26 cellular contexts compared by ENCODE assay signal in the genomic region with DNA sequence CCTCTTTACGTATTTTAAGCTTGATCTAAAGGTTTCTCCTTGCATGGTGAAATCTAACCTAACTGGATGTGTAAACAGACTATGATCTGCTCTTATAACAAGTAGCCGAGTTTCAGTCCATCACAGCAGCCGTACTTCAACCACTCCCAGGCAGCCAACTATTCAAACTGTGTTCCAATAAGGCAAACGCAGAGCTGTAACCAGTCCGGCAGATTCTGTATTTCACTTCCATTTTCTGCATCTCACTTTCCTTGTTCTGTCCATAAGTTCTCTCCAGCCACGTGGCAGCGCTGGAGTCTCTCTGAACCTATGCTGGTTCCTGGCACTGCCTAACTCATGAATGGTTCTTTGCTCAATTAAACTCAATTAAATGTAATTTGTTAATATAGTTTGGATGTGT.
DNase-seq lines count a peak whose midpoint lies in the region; ATAC-seq, FAIRE-seq and TF ChIP-seq lines count a peak whose summit lies in the region.
"Had no signal": no experiment of that assay in that cellular context is flagged by ENCODE, and none has a peak within 500 bp of the region (broad histone marks: within the 10 kb centered on the region; RNA-seq: fewer than 3 reads in every experiment).

No MANE protein-coding gene starts in this region.

- H3K4me1 Mint-ChIP-seq in T-helper 17 cell, result no peaks in the 10 kb centered on the region
- H3K4me1 Mint-ChIP-seq in neural progenitor cell, result peaks cover 14% of the 10 kb centered on the region
- H3K4me1 Mint-ChIP-seq: CD14-positive monocyte; CD8-positive, alpha-beta memory T cell had no signal

- no peak for TF ChIP-seq RAD21 in HepG2 (CRISPR knock-in tag; IDR thresholded peaks at IDR 0.05)

- H3K27me3 ChIP-seq in HepG2 (ENCODE audit: control insufficient read depth in 1 of 2, insufficient read depth in 2 of 2, low read length in 2 of 2) (no peaks in the 10 kb centered on the region), right lobe of liver (no peaks in the 10 kb centered on the region), neural progenitor cell (no peaks in the 10 kb centered on the region)
- H3K27me3 ChIP-seq: BE2C; BLaER1 treated with 17β-estradiol and CSF1 and Interleukin-3, amounts not matched to agents 10 nM and 100 nM had no signal

- POLR2A ChIA-PET in HepG2 (lab: Yijun Ruan, JAX), result no interaction called here
- POLR2A ChIA-PET in GM10248 (lab: Yijun Ruan, JAX), result no interaction called here

- H3K36me3 Mint-ChIP-seq in T-helper 17 cell (ENCODE audit: low read depth) (no peaks in the 10 kb centered on the region), neural progenitor cell (no peaks in the 10 kb centered on the region)
- H3K36me3 Mint-ChIP-seq: CD14-positive monocyte had no signal

- CTCF ChIA-PET in HepG2 (lab: Yijun Ruan, JAX; ENCODE audit: low intra/inter-chr PET ratio, low total read pairs), result interaction anchor here (0.9 kb wide), 1 partner anchor 222 kb away, joined by 3 read pairs; no protein-coding TSS in a partner anchor
- CTCF ChIA-PET in GM10248 (lab: Yijun Ruan, JAX), result no interaction called here

- 6% methylated on average over 7 of the region's 7 CpGs for WGBS in HepG2 (ENCODE audit: low lambda C conversion rate)
- 89% methylated on average over 7 of the region's 7 CpGs for WGBS in right lobe of liver (ENCODE audit: insufficient coverage, low coverage, low lambda C conversion rate, missing lambda C conversion rate)

- H3F3A ChIP-seq in neural progenitor cell (ENCODE audit: low read depth), result no peaks in the 10 kb centered on the region

- H3K4me2 ChIP-seq in HepG2 (ENCODE audit: low read depth, low read length), result peak overlapping the region; percentile 93
- H3K4me2 ChIP-seq in neural progenitor cell, result no peak overlapping the region
- H3K4me2 ChIP-seq: BLaER1 treated with 17β-estradiol and CSF1 and Interleukin-3, amounts not matched to agents 10 nM and 100 nM had no signal

- H3K9me3 ChIP-seq in HepG2 (ENCODE audit: low read length), result no peaks in the 10 kb centered on the region
- no peaks in the 10 kb centered on the region for H3K9me3 ChIP-seq in right lobe of liver
- no peaks in the 10 kb centered on the region for H3K9me3 ChIP-seq in T-helper 17 cell (ENCODE audit: control insufficient read depth, low read length, poor library complexity, severe bottlenecking)
- H3K9me3 ChIP-seq in neural progenitor cell (ENCODE audit: low read depth), result no peaks in the 10 kb centered on the region
- H3K9me3 ChIP-seq: BE2C had no signal

- intact Hi-C loops in HepG2 (cut with micrococcal nuclease; ENCODE audit: unreplicated experiment), result loop anchor here (10.0 kb wide), 1 partner anchor 56 kb away; no protein-coding TSS in a partner anchor
- intact Hi-C loops in right lobe of liver (cut with DNase I), result no loop called here

- peaks cover 2% of the 10 kb centered on the region for H3K9me3 Mint-ChIP-seq in neural progenitor cell

- peak; percentile 66 for FAIRE-seq in HepG2 (lab: Jason Lieb, UNC)
- FAIRE-seq: A204.1, GM12891, GM18507 had no signal

- peak; percentile 13; the same call in 1 of the 2 replicates for TF ChIP-seq CTCF in HepG2 (CRISPR knock-in tag; IDR thresholded peaks at IDR 0.05)
- TF ChIP-seq CTCF in right lobe of liver (IDR thresholded peaks at IDR 0.05), result no peak
- no peak for TF ChIP-seq CTCF in neural progenitor cell (IDR thresholded peaks at IDR 0.05)
- no peak for TF ChIP-seq CTCF in GM10248 (IDR thresholded peaks at IDR 0.05; ENCODE audit: control extremely low read depth, extremely low read depth, low read depth, missing control alignments)

- H3K4me3 Mint-ChIP-seq in T-helper 17 cell (no peak overlapping the region), neural progenitor cell (no peak overlapping the region)
- H3K4me3 Mint-ChIP-seq: CD14-positive monocyte; CD4-positive, alpha-beta T cell; CD8-positive, alpha-beta memory T cell had no signal

- TF ChIP-seq POLR2A in HepG2 (IDR thresholded peaks at IDR 0.05; ENCODE audit: insufficient read depth in 1 of 2, low read depth in 2 of 2, low read length in 2 of 2), result no peak
- TF ChIP-seq POLR2A in right lobe of liver (IDR thresholded peaks at IDR 0.05), result no peak

- H3K36me3 ChIP-seq in HepG2 (replicated peaks in 1 of 2; ENCODE audit: control insufficient read depth in 1 of 2, insufficient read depth in 2 of 2, low read length in 2 of 2), result no peaks in the 10 kb centered on the region
- H3K36me3 ChIP-seq in right lobe of liver, result no peaks in the 10 kb centered on the region
- H3K36me3 ChIP-seq in neural progenitor cell, result no peaks in the 10 kb centered on the region
- H3K36me3 ChIP-seq: BE2C; BLaER1 treated with 17β-estradiol and CSF1 and Interleukin-3, amounts not matched to agents 10 nM and 100 nM had no signal

- no peaks in the 10 kb centered on the region for H4K20me1 ChIP-seq in HepG2 (ENCODE audit: insufficient read depth, low read length)
- no peaks in the 10 kb centered on the region for H4K20me1 ChIP-seq in neural progenitor cell (ENCODE audit: low read depth)
- H4K20me1 ChIP-seq: BLaER1 treated with 17β-estradiol and CSF1 and Interleukin-3, amounts not matched to agents 10 nM and 100 nM had no signal

- no TSS peak for BruUV-seq in HepG2 (replicated peaks; lab: Mats Ljungman, UMichigan)

- peak overlapping the region; percentile 87 for H2AFZ ChIP-seq in HepG2 (ENCODE audit: low read length)
- peak overlapping the region; percentile 61 for H2AFZ ChIP-seq in neural progenitor cell (replicated peaks)

- H3K9ac ChIP-seq in HepG2 (ENCODE audit: insufficient read depth, low read depth, low read length), result peak overlapping the region; percentile 31
- no peak overlapping the region for H3K9ac ChIP-seq in neural progenitor cell
- H3K9ac ChIP-seq: BLaER1 treated with 17β-estradiol and CSF1 and Interleukin-3, amounts not matched to agents 10 nM and 100 nM had no signal

- H3K27ac ChIP-seq in HepG2 (ENCODE audit: extremely low read length, insufficient read depth, low read length) (peak overlapping the region; percentile 66), right lobe of liver (no peak overlapping the region), neural progenitor cell (no peak overlapping the region)
- H3K27ac ChIP-seq: 22Rv1; BLaER1 treated with 17β-estradiol and CSF1 and Interleukin-3, amounts not matched to agents 10 nM and 100 nM had no signal

- H3K4me1 ChIP-seq in HepG2 (ENCODE audit: insufficient read depth, low read length), result peaks cover 54% of the 10 kb centered on the region
- H3K4me1 ChIP-seq in right lobe of liver, result no peaks in the 10 kb centered on the region
- H3K4me1 ChIP-seq in neural progenitor cell, result peaks cover 22% of the 10 kb centered on the region
- H3K4me1 ChIP-seq: BE2C; BLaER1 treated with 17β-estradiol and CSF1 and Interleukin-3, amounts not matched to agents 10 nM and 100 nM had no signal

- in situ Hi-C loops in HepG2 (cut with HindIII; ENCODE audit: extremely low pct_ligation_motif_present, low pct_unique_long_range_greater_than_20kb), result no loop called here

- DNase-seq in DMS 273 (lab: John Stamatoyannopoulos, UW; ENCODE audit: unreplicated experiment) (peak; percentile 3), DMS 273 treated with DMSO at 0.1 percent for 48 hours (lab: John Stamatoyannopoulos, UW) (no peak), HepG2 (ENCODE audit: low spot score) (peak; percentile 37), right lobe of liver (no peak), T-helper 17 cell (no peak), neural progenitor cell (ENCODE audit: low spot score) (no peak), GM10248 (ENCODE audit: extremely low spot score) (no peak)
- DNase-seq: ACHN; AML-193; BE2C; Calu3; CD4-positive, alpha-beta T cell; CD8-positive, alpha-beta memory T cell; DMS79; EL; GDM1; GOT3; H7; HCEC 1CT had no signal

- H3K27me3 Mint-ChIP-seq in T-helper 17 cell (no peaks in the 10 kb centered on the region), neural progenitor cell (ENCODE audit: insufficient read depth, low read depth) (peaks cover 6% of the 10 kb centered on the region)
- H3K27me3 Mint-ChIP-seq: CD4-positive, alpha-beta T cell had no signal

- peak overlapping the region; percentile 1 to 57 (median 55); a peak in 5 of 6 replicates for H3K4me3 ChIP-seq in HepG2 (replicated peaks in 1 of 3; ENCODE audit: insufficient read depth in 1 of 3, low read depth in 2 of 3, low read length in 3 of 3)
- no peak overlapping the region for H3K4me3 ChIP-seq in right lobe of liver
- H3K4me3 ChIP-seq in neural progenitor cell, result no peak overlapping the region
- H3K4me3 ChIP-seq: BLaER1 treated with 17β-estradiol and CSF1 and Interleukin-3, amounts not matched to agents 10 nM and 100 nM had no signal

- peak; percentile 55 for ATAC-seq in HepG2
- no peak for ATAC-seq in right lobe of liver
- ATAC-seq in T-helper 17 cell, result no peak
- no peak for ATAC-seq in GM18870 (IDR thresholded peaks at IDR 0.05; ENCODE audit: unreplicated experiment)

- peak overlapping the region; percentile 8 for H3K27ac Mint-ChIP-seq in T-helper 17 cell
- no peak overlapping the region for H3K27ac Mint-ChIP-seq in neural progenitor cell
- H3K27ac Mint-ChIP-seq: CD14-positive monocyte; CD4-positive, alpha-beta T cell had no signal

- H3K79me2 ChIP-seq in HepG2 (ENCODE audit: insufficient read depth, low read length), result no peaks in the 10 kb centered on the region
- H3K79me2 ChIP-seq in neural progenitor cell (ENCODE audit: low read depth), result no peaks in the 10 kb centered on the region

- TF ChIP-seq EP300 in HepG2 (IDR thresholded peaks at IDR 0.05; ENCODE audit: low read depth in 2 of 2, low read length in 2 of 2), result 0 out of 4 replicates have a peak, but pooled peaks of 1 of the 2 experiments have one; percentile 6
- TF ChIP-seq EP300 in HepG2 (CRISPR knock-in tag; IDR thresholded peaks at IDR 0.05; ENCODE audit: borderline replicate concordance), result no peak

TF ChIP-seq in HepG2, 621 proteins besides CTCF, POLR2A, EP300 and RAD21 (continues in another document):
- TF ChIP-seq, protein P1, sequence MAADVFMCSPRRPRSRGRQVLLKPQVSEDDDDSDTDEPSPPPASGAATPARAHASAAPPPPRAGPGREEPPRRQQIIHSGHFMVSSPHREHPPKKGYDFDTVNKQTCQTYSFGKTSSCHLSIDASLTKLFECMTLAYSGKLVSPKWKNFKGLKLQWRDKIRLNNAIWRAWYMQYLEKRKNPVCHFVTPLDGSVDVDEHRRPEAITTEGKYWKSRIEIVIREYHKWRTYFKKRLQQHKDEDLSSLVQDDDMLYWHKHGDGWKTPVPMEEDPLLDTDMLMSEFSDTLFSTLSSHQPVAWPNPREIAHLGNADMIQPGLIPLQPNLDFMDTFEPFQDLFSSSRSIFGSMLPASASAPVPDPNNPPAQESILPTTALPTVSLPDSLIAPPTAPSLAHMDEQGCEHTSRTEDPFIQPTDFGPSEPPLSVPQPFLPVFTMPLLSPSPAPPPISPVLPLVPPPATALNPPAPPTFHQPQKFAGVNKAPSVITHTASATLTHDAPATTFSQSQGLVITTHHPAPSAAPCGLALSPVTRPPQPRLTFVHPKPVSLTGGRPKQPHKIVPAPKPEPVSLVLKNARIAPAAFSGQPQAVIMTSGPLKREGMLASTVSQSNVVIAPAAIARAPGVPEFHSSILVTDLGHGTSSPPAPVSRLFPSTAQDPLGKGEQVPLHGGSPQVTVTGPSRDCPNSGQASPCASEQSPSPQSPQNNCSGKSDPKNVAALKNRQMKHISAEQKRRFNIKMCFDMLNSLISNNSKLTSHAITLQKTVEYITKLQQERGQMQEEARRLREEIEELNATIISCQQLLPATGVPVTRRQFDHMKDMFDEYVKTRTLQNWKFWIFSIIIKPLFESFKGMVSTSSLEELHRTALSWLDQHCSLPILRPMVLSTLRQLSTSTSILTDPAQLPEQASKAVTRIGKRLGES (CRISPR knock-in tag; IDR thresholded peaks at IDR 0.05; ENCODE audit: borderline replicate concordance), result no peak

Comparison
In these comparisons a context has a peak if more than half of its experiments do, and no peak if none do; other contexts are left out.
1. DNase-seq: peak in DMS 273 (single experiment) and HepG2 (single experiment); none in DMS 273 treated with DMSO at 0.1 percent for 48 hours (single experiment), right lobe of liver (0 of 3), T-helper 17 cell (0 of 3), neural progenitor cell (single experiment) and GM10248 (single experiment).
2. H3K4me3 ChIP-seq: peak in HepG2 (3 of 3); none in right lobe of liver (0 of 3) and neural progenitor cell (single experiment).